Comparison of ENCODE assay signal across 9 cellular contexts in the genomic region with DNA sequence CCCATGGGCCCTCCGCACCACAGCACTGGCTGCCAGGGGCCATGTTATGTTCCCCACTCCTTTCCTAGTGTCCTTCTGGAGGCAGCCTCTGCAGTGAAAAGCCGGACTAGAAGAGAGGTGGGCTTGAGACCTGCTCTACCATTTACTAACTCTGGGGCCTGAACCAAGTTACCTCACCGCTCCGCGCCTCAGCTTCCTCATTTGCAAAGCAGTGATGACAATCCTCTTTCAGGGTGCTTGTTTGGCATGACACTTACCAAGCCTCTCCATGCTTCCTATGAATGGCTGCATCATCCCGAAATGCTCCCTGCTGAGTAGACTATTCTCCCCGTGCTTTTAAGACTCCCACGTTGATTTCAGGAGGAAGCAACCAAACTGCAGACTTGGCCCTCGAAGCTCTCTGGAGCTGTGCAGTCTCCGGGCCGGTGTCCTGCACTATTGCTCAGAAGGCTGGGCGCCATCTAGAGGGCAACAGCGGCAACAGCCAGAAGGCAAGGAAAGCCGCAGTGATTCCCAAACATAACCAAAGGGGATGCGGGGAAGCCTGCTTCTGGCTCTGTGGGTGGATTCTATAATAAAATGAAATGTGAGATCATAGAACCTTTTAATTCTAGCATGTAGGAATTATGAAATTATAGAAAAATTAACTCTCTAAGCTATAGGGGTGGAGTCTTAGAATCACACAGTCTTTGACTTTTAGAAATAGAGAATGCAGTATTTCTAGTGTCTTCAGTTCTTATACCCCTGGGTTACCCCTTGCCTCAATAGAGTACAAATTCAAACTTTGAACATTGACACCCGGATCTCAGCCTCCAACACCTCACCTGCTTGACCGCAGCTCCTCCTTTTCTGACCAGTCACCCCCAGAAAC.
DNase-seq lines count a peak whose midpoint lies in the region; ATAC-seq and TF ChIP-seq lines count a peak whose summit lies in the region.
"Had no signal": no experiment of that assay in that cellular context is flagged by ENCODE, and none has a peak within 500 bp of the region (broad histone marks: within the 10 kb centered on the region; RNA-seq: fewer than 3 reads in every experiment).

No MANE protein-coding gene starts in this region.

- TF ChIP-seq CTCF in HCT116 (IDR thresholded peaks at IDR 0.05 in 2 of 3, conservative IDR thresholded peaks at IDR 0.05 in 1 of 3; ENCODE audit: borderline replicate concordance in 1 of 3, insufficient read depth in 1 of 3, low read depth in 2 of 3, low read length in 2 of 3) (peak; percentile 41 to 95 (median 92); a peak in 4 of 6 replicates), ascending aorta (IDR thresholded peaks at IDR 0.05) (peak; percentile 69 to 95 (median 93)), hepatocyte (IDR thresholded peaks at IDR 0.05; ENCODE audit: poor library complexity) (peak; percentile 89), sigmoid colon (IDR thresholded peaks at IDR 0.05) (peak in 3 of 4 experiments; percentile 59 to 92 (median 77))

- H3K9me2 ChIP-seq in HCT116 (ENCODE audit: insufficient read depth) (no peaks in the 10 kb centered on the region), hepatocyte (replicated peaks; ENCODE audit: insufficient read depth) (no peaks in the 10 kb centered on the region)

- H3K9ac ChIP-seq in HCT116 (ENCODE audit: low read length) = no peak overlapping the region
- H3K9ac ChIP-seq: BLaER1 had no signal

- WGBS in hepatocyte (ENCODE audit: low lambda C conversion rate, missing lambda C conversion rate) = 39% methylated on average over 17 of the region's 17 CpGs
- 30 to 35% methylated on average over 17 of the region's 17 CpGs for WGBS in sigmoid colon, 2 donors

- no peak overlapping the region for H3K4me3 ChIP-seq in HCT116 (replicated peaks in 1 of 2; ENCODE audit: low read depth in 1 of 2, low read length in 2 of 2)
- H3K4me3 ChIP-seq in MG63 = no peak overlapping the region
- H3K4me3 ChIP-seq in ascending aorta = no peak overlapping the region
- no peak overlapping the region for H3K4me3 ChIP-seq in hepatocyte
- no peak overlapping the region for H3K4me3 ChIP-seq in sigmoid colon
- H3K4me3 ChIP-seq: BLaER1 had no signal

- RAD21 ChIA-PET in HCT116 (lab: Charles Lee; ENCODE audit: low non-redundant PET in 1 of 2, low total read pairs in 2 of 2, uncharacterized antibody in 2 of 2, unreplicated experiment in 2 of 2) = no interaction called here

- H3K27ac ChIP-seq in HCT116 (ENCODE audit: low read depth, low read length) (no peak overlapping the region), ascending aorta (no peak overlapping the region), hepatocyte (no peak overlapping the region), sigmoid colon (no peak overlapping the region)
- H3K27ac ChIP-seq: BLaER1 had no signal

- DNase-seq in NCI-H1436 (lab: John Stamatoyannopoulos, UW) = peak; percentile 76
- no peak for DNase-seq in NCI-H1436 treated with DMSO at 0.1 percent for 48 hours (lab: John Stamatoyannopoulos, UW)
- peak; percentile 16 for DNase-seq in HCT116 (ENCODE audit: low read depth, low spot score)
- peak; percentile 79 for DNase-seq in MG63
- DNase-seq in SK-N-DZ (ENCODE audit: low spot score) = peak; percentile 38
- DNase-seq in ascending aorta (ENCODE audit: low spot score in 2 of 2) = peak in 1 of 2 donors; percentile 85
- peak; percentile 87 for DNase-seq in hepatocyte (ENCODE audit: low spot score)
- DNase-seq in sigmoid colon = peak; percentile 83

- intact Hi-C loops in HCT116 (cut with micrococcal nuclease) = no loop called here
- intact Hi-C loops in ascending aorta (cut with DNase I) = loop anchor here (1.0 kb wide), 1 partner anchor 413 kb away; no protein-coding TSS in a partner anchor
- intact Hi-C loops in sigmoid colon (cut with DNase I) = loop anchor here (1.0 kb wide), 1 partner anchor 413 kb away; no protein-coding TSS in a partner anchor

- TF ChIP-seq EP300 in sigmoid colon (IDR thresholded peaks at IDR 0.05) = no peak

- H3K4me2 ChIP-seq in HCT116 (ENCODE audit: low read length) = no peak overlapping the region
- H3K4me2 ChIP-seq in hepatocyte = no peak overlapping the region
- H3K4me2 ChIP-seq: BLaER1 had no signal

- CTCF ChIA-PET in HCT116 (lab: Charles Lee) = interaction anchor here (1.1 kb wide), 1 partner anchor 63 kb away, joined by 4 read pairs; no protein-coding TSS in a partner anchor

- H3K36me3 ChIP-seq in HCT116 (ENCODE audit: control insufficient read depth in 1 of 2, insufficient read depth in 2 of 2, low read length in 2 of 2) = no peaks in the 10 kb centered on the region
- H3K36me3 ChIP-seq in MG63 = no peaks in the 10 kb centered on the region
- H3K36me3 ChIP-seq in ascending aorta = no peaks in the 10 kb centered on the region
- no peaks in the 10 kb centered on the region for H3K36me3 ChIP-seq in hepatocyte (replicated peaks; ENCODE audit: insufficient read depth, low read depth)
- no peaks in the 10 kb centered on the region for H3K36me3 ChIP-seq in sigmoid colon
- H3K36me3 ChIP-seq: BLaER1 had no signal

- H4K20me1 ChIP-seq in HCT116 (ENCODE audit: insufficient read depth) = no peaks in the 10 kb centered on the region
- H4K20me1 ChIP-seq in hepatocyte (ENCODE audit: insufficient read depth, poor library complexity, severe bottlenecking) = no peaks in the 10 kb centered on the region
- H4K20me1 ChIP-seq: BLaER1 had no signal

- POLR2A ChIA-PET in HCT116 (lab: Charles Lee) = no interaction called here

- TF ChIP-seq POLR2A in HCT116 (IDR thresholded peaks at IDR 0.05; ENCODE audit: borderline replicate concordance, extremely low read depth, insufficient read depth, insufficient read length) = no peak
- TF ChIP-seq POLR2A in sigmoid colon (IDR thresholded peaks at IDR 0.05) = no peak

- H3K4me1 ChIP-seq in HCT116 (ENCODE audit: control insufficient read depth in 1 of 2, insufficient read depth in 2 of 2, low read length in 2 of 2) (peaks cover 5 to 11% of the 10 kb centered on the region in 2 experiments; a peak in 3 of 4 replicates), ascending aorta (peaks cover 0 to 3% of the 10 kb centered on the region in 2 donors), hepatocyte (ENCODE audit: insufficient read depth) (no peaks in the 10 kb centered on the region), sigmoid colon (peaks cover 0 to 10% (median 6%) of the 10 kb centered on the region in 4 donors)

- ATAC-seq in HCT116 = peak; percentile 99

- H3K79me2 ChIP-seq in HCT116 (ENCODE audit: insufficient read depth, low read length) = no peaks in the 10 kb centered on the region
- no peaks in the 10 kb centered on the region for H3K79me2 ChIP-seq in hepatocyte

- no TSS peak for BruUV-seq in HCT116 (replicated peaks; lab: Mats Ljungman, UMichigan)

- H2AFZ ChIP-seq in HCT116 (ENCODE audit: low read depth, low read length, poor library complexity, severe bottlenecking) (no peak overlapping the region), hepatocyte (no peak overlapping the region)

- peak; percentile 63 for TF ChIP-seq RAD21 in HCT116 (IDR thresholded peaks at IDR 0.05; ENCODE audit: low read depth)

- H3K9me3 ChIP-seq in HCT116 (ENCODE audit: control insufficient read depth in 1 of 2, insufficient read depth in 1 of 2, low read depth in 1 of 2, low read length in 2 of 2) (no peaks in the 10 kb centered on the region), MG63 (no peaks in the 10 kb centered on the region), ascending aorta (no peaks in the 10 kb centered on the region), hepatocyte (ENCODE audit: low read depth) (no peaks in the 10 kb centered on the region), sigmoid colon (no peaks in the 10 kb centered on the region)
- H3K9me3 ChIP-seq: BLaER1 had no signal

- peaks cover 6% of the 10 kb centered on the region; the same call in 1 of the 2 replicates for H3K27me3 ChIP-seq in HCT116 (ENCODE audit: insufficient read depth, low read length)
- no peaks in the 10 kb centered on the region for H3K27me3 ChIP-seq in MG63
- H3K27me3 ChIP-seq in ascending aorta = no peaks in the 10 kb centered on the region
- H3K27me3 ChIP-seq in hepatocyte = peaks cover 6% of the 10 kb centered on the region
- H3K27me3 ChIP-seq in sigmoid colon = no peaks in the 10 kb centered on the region
- H3K27me3 ChIP-seq: BLaER1 had no signal

TF ChIP-seq in HCT116, 20 proteins besides CTCF, POLR2A, EP300 and RAD21 (continues in another document):
- TF ChIP-seq JUND (IDR thresholded peaks at IDR 0.05) (no peak), ATF3 (IDR thresholded peaks at IDR 0.05) (no peak), ZNF274 (IDR thresholded peaks at IDR 0.05; ENCODE audit: low read depth, low read length) (no peak), SP1 (IDR thresholded peaks at IDR 0.05; ENCODE audit: low read depth) (no peak), SRF (IDR thresholded peaks at IDR 0.05; ENCODE audit: low read depth) (no peak), REST (IDR thresholded peaks at IDR 0.05; ENCODE audit: low read depth) (no peak), EGR1 (IDR thresholded peaks at IDR 0.05; ENCODE audit: low read depth) (no peak), EZH2 (IDR thresholded peaks at IDR 0.05) (no peak), EZH2phosphoT487 (IDR thresholded peaks at IDR 0.05; ENCODE audit: borderline replicate concordance) (no peak)
